Comparison of ENCODE assay signal across 14 cellular contexts in genomic region chr17:4017377-4017776, GRCh38. TPM values are rescaled to one million over a fixed set of nuclear protein-coding genes. Genes with fewer than 3 reads are reported as not detected.
A peak's percentile ranks its signal among the peaks of the same experiment; 100 is the strongest.
DNase-seq lines count a peak whose midpoint lies in the region; ATAC-seq and TF ChIP-seq lines count a peak whose summit lies in the region.
"Had no signal": no experiment of that assay in that cellular context is flagged by ENCODE, and none has a peak within 500 bp of the region (broad histone marks: within the 10 kb centered on the region; RNA-seq: fewer than 3 reads in every experiment).

No MANE protein-coding gene starts in this region.

- DNase-seq in SK-N-SH = no peak
- no peak for DNase-seq in OCI-LY7 (ENCODE audit: low spot score)
- DNase-seq in fibroblast of pulmonary artery (ENCODE audit: low read depth) = no peak
- DNase-seq in stimulated activated naive B cell treated with anti-CD40 and anti-IgM and Interleukin-4, amounts not matched to agents 10 μg/mL and 1 μg/mL and 100 μg/mL, for 72 hours = no peak
- DNase-seq in Peyer's patch = no peak
- DNase-seq in NCI-H187 (lab: John Stamatoyannopoulos, UW) = no peak
- DNase-seq: activated CD4-positive, CD25-positive, alpha-beta regulatory T cell; COR-L47; mesendoderm; NCI-H146; NCI-H526 treated with DMSO at 0.1 percent for 48 hours; occipital lobe had no signal

- TF ChIP-seq RAD21 in SK-N-SH (IDR thresholded peaks at IDR 0.05; ENCODE audit: low read length) = no peak

- WGBS in SK-N-SH (ENCODE audit: low lambda C conversion rate) = 97% methylated on average over 11 of the region's 18 CpGs

- H3K9me3 ChIP-seq in SK-N-SH = no peaks in the 10 kb centered on the region
- no peaks in the 10 kb centered on the region for H3K9me3 ChIP-seq in OCI-LY7 (ENCODE audit: low read length)
- no peaks in the 10 kb centered on the region for H3K9me3 ChIP-seq in Peyer's patch

- no peak overlapping the region for H3K9ac ChIP-seq in SK-N-SH

- no peaks in the 10 kb centered on the region for H3K4me1 Mint-ChIP-seq in stimulated activated naive B cell treated with anti-CD40 and anti-IgM and Interleukin-4, amounts not matched to agents 10 μg/mL and 1 μg/mL and 100 μg/mL, for 72 hours

- H3K36me3 ChIP-seq in SK-N-SH (replicated peaks in 1 of 2; ENCODE audit: control insufficient read depth in 1 of 2, insufficient read depth in 2 of 2, low read length in 1 of 2) (peaks cover 49 to 75% of the 10 kb centered on the region in 2 experiments), OCI-LY7 (ENCODE audit: insufficient read depth, low read length) (peaks cover 91% of the 10 kb centered on the region), Peyer's patch (peaks cover 0 to 100% (median 0%) of the 10 kb centered on the region in 3 donors)

- no peaks in the 10 kb centered on the region for H3K9me3 Mint-ChIP-seq in stimulated activated naive B cell treated with anti-CD40 and anti-IgM and Interleukin-4, amounts not matched to agents 10 μg/mL and 1 μg/mL and 100 μg/mL, for 72 hours

- H3K27me3 ChIP-seq in SK-N-SH (ENCODE audit: insufficient read depth) = no peaks in the 10 kb centered on the region
- H3K27me3 ChIP-seq in Peyer's patch = no peaks in the 10 kb centered on the region

- H3K9me2 ChIP-seq in SK-N-SH (no peaks in the 10 kb centered on the region), OCI-LY7 (ENCODE audit: insufficient read depth, low read length) (no peaks in the 10 kb centered on the region)

- H3K79me2 ChIP-seq in SK-N-SH (ENCODE audit: insufficient read depth) (no peaks in the 10 kb centered on the region), OCI-LY7 (ENCODE audit: insufficient read depth, low read depth, low read length) (no peaks in the 10 kb centered on the region)

- no peak overlapping the region for H3K4me2 ChIP-seq in SK-N-SH
- H3K4me2 ChIP-seq in OCI-LY7 (ENCODE audit: low read length) = no peak overlapping the region

- no peak overlapping the region for H2AFZ ChIP-seq in SK-N-SH (ENCODE audit: low read depth)
- H2AFZ ChIP-seq in OCI-LY7 (ENCODE audit: low read length) = no peak overlapping the region

- H4K20me1 ChIP-seq in SK-N-SH (ENCODE audit: insufficient read depth) (no peaks in the 10 kb centered on the region), OCI-LY7 (ENCODE audit: insufficient read depth, low read length) (no peaks in the 10 kb centered on the region)

- H3K4me1 ChIP-seq in SK-N-SH (ENCODE audit: control insufficient read depth in 1 of 2, insufficient read depth in 2 of 2, low read depth in 1 of 2, low read length in 1 of 2) = no peaks in the 10 kb centered on the region
- no peaks in the 10 kb centered on the region for H3K4me1 ChIP-seq in OCI-LY7 (ENCODE audit: insufficient read depth, low read length, poor library complexity, severe bottlenecking)
- no peaks in the 10 kb centered on the region for H3K4me1 ChIP-seq in Peyer's patch

- CTCF ChIA-PET in SK-N-SH (lab: Yijun Ruan, JAX) = interaction anchor here (1.1 to 3.9 kb wide), 6 partner anchors 9 to 280 kb away, joined by 3 to 18 read pairs (median 3); partner anchors contain the start of gene NCBP3
- CTCF ChIA-PET in OCI-LY7 (lab: Charles Lee; ENCODE audit: unreplicated experiment) = no interaction called here

- H3K4me3 Mint-ChIP-seq in stimulated activated naive B cell treated with anti-CD40 and anti-IgM and Interleukin-4, amounts not matched to agents 10 μg/mL and 1 μg/mL and 100 μg/mL, for 72 hours = no peak overlapping the region

- BruUV-seq in OCI-LY7 (replicated peaks; lab: Mats Ljungman, UMichigan) = no TSS peak

- intact Hi-C loops in OCI-LY7 (cut with micrococcal nuclease; ENCODE audit: unreplicated experiment) = no loop called here

- POLR2A ChIA-PET in SK-N-SH (lab: Yijun Ruan, JAX) (no interaction called here), OCI-LY7 (lab: Charles Lee) (interaction anchor here (0.5 kb wide), 1 partner anchor 80 kb away, joined by 3 read pairs; no protein-coding TSS in a partner anchor)

- TF ChIP-seq POLR2A in Peyer's patch (IDR thresholded peaks at IDR 0.05) = no peak

- H3K36me3 Mint-ChIP-seq in stimulated activated naive B cell treated with anti-CD40 and anti-IgM and Interleukin-4, amounts not matched to agents 10 μg/mL and 1 μg/mL and 100 μg/mL, for 72 hours = peaks cover 57 to 75% of the 10 kb centered on the region in 2 donors

- H3K27ac Mint-ChIP-seq in stimulated activated naive B cell treated with anti-CD40 and anti-IgM and Interleukin-4, amounts not matched to agents 10 μg/mL and 1 μg/mL and 100 μg/mL, for 72 hours = peak overlapping the region; percentile 47

- TF ChIP-seq EP300 in SK-N-SH (IDR thresholded peaks at IDR 0.05; ENCODE audit: borderline replicate concordance in 1 of 2, low read depth in 1 of 2, low read length in 1 of 2) = no peak

- no peaks in the 10 kb centered on the region for H3F3A ChIP-seq in SK-N-SH (replicated peaks; ENCODE audit: insufficient read depth)

- H3K27ac ChIP-seq in SK-N-SH (ENCODE audit: low read depth in 2 of 2, low read length in 1 of 2) = no peak overlapping the region
- H3K27ac ChIP-seq in OCI-LY7 (ENCODE audit: low read depth, low read length, poor library complexity, severe bottlenecking) = no peak overlapping the region
- no peak overlapping the region for H3K27ac ChIP-seq in Peyer's patch

- no peak overlapping the region for H3K4me3 ChIP-seq in SK-N-SH (ENCODE audit: low read depth in 2 of 2, low read length in 1 of 2)
- H3K4me3 ChIP-seq in OCI-LY7 (ENCODE audit: low read depth, low read length, poor library complexity, severe bottlenecking) = no peak overlapping the region
- H3K4me3 ChIP-seq in fibroblast of pulmonary artery (replicated peaks; ENCODE audit: low read depth, low read length) = no peak overlapping the region
- no peak overlapping the region for H3K4me3 ChIP-seq in Peyer's patch

- TF ChIP-seq CTCF in SK-N-SH (IDR thresholded peaks at IDR 0.05) (peak; percentile 37), OCI-LY7 (conservative IDR thresholded peaks at IDR 0.05; ENCODE audit: low read length) (peak; percentile 73), fibroblast of pulmonary artery (IDR thresholded peaks at IDR 0.05; ENCODE audit: low read length, missing control alignments) (peak; percentile 2), Peyer's patch (IDR thresholded peaks at IDR 0.05) (peak in 3 of 6 experiments; percentile 17 to 32 (median 28))

- ATAC-seq in SK-N-SH treated with all-trans-retinoic acid at 6 μM for 48 hours (no peak), HG02678 (IDR thresholded peaks at IDR 0.05; ENCODE audit: unreplicated experiment) (no peak)
- no peak for ATAC-seq in stimulated activated naive B cell treated with anti-CD40 and anti-IgM and Interleukin-4, amounts not matched to agents 10 μg/mL and 1 μg/mL and 100 μg/mL, for 72 hours (replicated peaks)

- no peaks in the 10 kb centered on the region for H3K27me3 Mint-ChIP-seq in stimulated activated naive B cell treated with anti-CD40 and anti-IgM and Interleukin-4, amounts not matched to agents 10 μg/mL and 1 μg/mL and 100 μg/mL, for 72 hours

TF ChIP-seq in SK-N-SH, 30 proteins besides CTCF, POLR2A, EP300 and RAD21 (continues in another document):
- no peak for TF ChIP-seq YY1 (IDR thresholded peaks at IDR 0.05; ENCODE audit: low read depth)
- TF ChIP-seq, protein P1, sequence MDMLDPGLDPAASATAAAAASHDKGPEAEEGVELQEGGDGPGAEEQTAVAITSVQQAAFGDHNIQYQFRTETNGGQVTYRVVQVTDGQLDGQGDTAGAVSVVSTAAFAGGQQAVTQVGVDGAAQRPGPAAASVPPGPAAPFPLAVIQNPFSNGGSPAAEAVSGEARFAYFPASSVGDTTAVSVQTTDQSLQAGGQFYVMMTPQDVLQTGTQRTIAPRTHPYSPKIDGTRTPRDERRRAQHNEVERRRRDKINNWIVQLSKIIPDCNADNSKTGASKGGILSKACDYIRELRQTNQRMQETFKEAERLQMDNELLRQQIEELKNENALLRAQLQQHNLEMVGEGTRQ (IDR thresholded peaks at IDR 0.05; ENCODE audit: borderline replicate concordance, low read depth, low read length) = no peak
- TF ChIP-seq FOSL2 (IDR thresholded peaks at IDR 0.05; ENCODE audit: borderline replicate concordance, low read depth) = no peak
- TF ChIP-seq USF1 (IDR thresholded peaks at IDR 0.05; ENCODE audit: borderline replicate concordance, low read depth) = no peak
- TF ChIP-seq CHD2 (IDR thresholded peaks at IDR 0.05; ENCODE audit: low read length, partially characterized antibody) = no peak
- TF ChIP-seq ELF1 (IDR thresholded peaks at IDR 0.05) = no peak

TF ChIP-seq in SK-N-SH treated with all-trans-retinoic acid at 6 μM for 48 hours, 23 proteins besides CTCF, POLR2A, EP300 and RAD21 (continues in another document):
- TF ChIP-seq TOX (CRISPR knock-in tag; IDR thresholded peaks at IDR 0.05; ENCODE audit: borderline replicate concordance) (no peak), SNAI2 (CRISPR knock-in tag; IDR thresholded peaks at IDR 0.05) (no peak), RARB (CRISPR knock-in tag; IDR thresholded peaks at IDR 0.05) (no peak), GLIS3 (CRISPR knock-in tag; IDR thresholded peaks at IDR 0.05) (no peak), TCF4 (CRISPR knock-in tag; IDR thresholded peaks at IDR 0.05; ENCODE audit: borderline replicate concordance) (no peak)
- TF ChIP-seq, protein P2, sequence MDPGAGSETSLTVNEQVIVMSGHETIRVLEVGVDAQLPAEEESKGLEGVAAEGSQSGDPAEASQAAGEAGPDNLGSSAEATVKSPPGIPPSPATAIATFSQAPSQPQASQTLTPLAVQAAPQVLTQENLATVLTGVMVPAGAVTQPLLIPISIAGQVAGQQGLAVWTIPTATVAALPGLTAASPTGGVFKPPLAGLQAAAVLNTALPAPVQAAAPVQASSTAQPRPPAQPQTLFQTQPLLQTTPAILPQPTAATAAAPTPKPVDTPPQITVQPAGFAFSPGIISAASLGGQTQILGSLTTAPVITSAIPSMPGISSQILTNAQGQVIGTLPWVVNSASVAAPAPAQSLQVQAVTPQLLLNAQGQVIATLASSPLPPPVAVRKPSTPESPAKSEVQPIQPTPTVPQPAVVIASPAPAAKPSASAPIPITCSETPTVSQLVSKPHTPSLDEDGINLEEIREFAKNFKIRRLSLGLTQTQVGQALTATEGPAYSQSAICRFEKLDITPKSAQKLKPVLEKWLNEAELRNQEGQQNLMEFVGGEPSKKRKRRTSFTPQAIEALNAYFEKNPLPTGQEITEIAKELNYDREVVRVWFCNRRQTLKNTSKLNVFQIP (CRISPR knock-in tag; IDR thresholded peaks at IDR 0.05; ENCODE audit: borderline replicate concordance, low read depth) = no peak

RNA-seq across cellular contexts. Expression of gene ATP2A3, which starts 53.1 kb away (rescaled TPM):
- 1.9 and 2.1 TPM in 2 replicates for polyA plus RNA-seq in SK-N-SH (2012; rRNA removed)
- polyA plus RNA-seq in SK-N-SH (2012; cell fraction: cytosol; rRNA removed) = 0.67 and 0.92 TPM in 2 replicates
- polyA plus RNA-seq in SK-N-SH (2012; cell fraction: nucleus; rRNA removed) = 4.9 and 5.6 TPM in 2 replicates
- total RNA-seq in OCI-LY7 (2014; rRNA removed; shearing (Covaris generic)) = 84.0 and 108 TPM in 2 replicates
- total RNA-seq in OCI-LY7 (2022) (322 and 353 TPM in 2 replicates), Peyer's patch (100 to 1,000 TPM in 2 of 4 donors, 10 to 100 TPM in 2; 78.6 to 231 (median 112) TPM)
